Comparison of ENCODE assay signal across 10 cellular contexts in the genomic region with DNA sequence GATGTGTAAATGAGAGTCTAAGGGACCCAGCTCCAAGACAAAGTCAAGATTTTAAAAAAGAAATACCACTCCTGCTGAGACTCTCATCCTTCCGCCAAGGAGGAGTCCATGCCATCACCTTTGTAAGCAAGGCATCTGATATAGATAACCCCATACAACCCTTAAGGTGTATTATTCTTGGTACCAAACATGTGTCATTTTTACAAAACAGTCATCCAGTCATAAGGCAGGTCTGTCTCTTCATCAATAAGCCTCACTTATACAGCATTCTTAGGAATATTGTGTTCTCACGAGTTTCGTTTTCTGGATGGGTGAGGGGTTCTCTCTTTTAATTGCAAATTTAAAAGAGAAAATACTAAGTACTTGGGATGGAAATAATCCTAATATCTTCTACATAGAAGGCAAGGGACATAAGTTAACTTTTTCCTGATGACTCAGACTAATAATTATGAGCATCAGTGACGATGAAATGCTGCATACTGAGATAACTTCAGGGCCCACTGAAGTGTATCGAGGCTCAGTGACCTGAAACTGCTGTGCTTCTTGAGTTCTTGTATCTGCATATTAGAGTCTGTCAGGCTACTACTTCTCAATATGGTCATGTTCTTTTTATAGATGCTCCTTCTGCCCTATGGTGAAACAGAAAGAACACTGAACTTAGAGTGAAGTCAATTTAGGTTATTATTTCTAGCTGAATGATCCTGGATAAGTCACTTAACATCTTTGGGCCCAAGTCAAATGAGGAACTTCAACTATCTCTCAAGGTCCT.
DNase-seq lines count a peak whose midpoint lies in the region; ATAC-seq and TF ChIP-seq lines count a peak whose summit lies in the region.
"Had no signal": no experiment of that assay in that cellular context is flagged by ENCODE, and none has a peak within 500 bp of the region (broad histone marks: within the 10 kb centered on the region; RNA-seq: fewer than 3 reads in every experiment).

No MANE protein-coding gene starts in this region.

- TF ChIP-seq CTCF in nephron progenitor cell (IDR thresholded peaks at IDR 0.05), result no peak
- no peak for TF ChIP-seq CTCF in chondrocyte (IDR thresholded peaks at IDR 0.05)

- H3K36me3 Mint-ChIP-seq in nephron progenitor cell (ENCODE audit: low read depth) (peaks cover 10% of the 10 kb centered on the region), chondrocyte (ENCODE audit: low read depth) (no peaks in the 10 kb centered on the region)

- H3K4me1 Mint-ChIP-seq in nephron progenitor cell (peaks cover 8% of the 10 kb centered on the region), chondrocyte (ENCODE audit: low read depth) (peaks cover 55% of the 10 kb centered on the region)

- peak; percentile 17 for DNase-seq in DMS79 treated with DMSO at 0.1 percent for 48 hours (lab: John Stamatoyannopoulos, UW)
- no peak for DNase-seq in DMS79 (lab: John Stamatoyannopoulos, UW)
- DNase-seq in nephron progenitor cell, result no peak
- no peak for DNase-seq in HUDEP-2 (lab: John Stamatoyannopoulos, UW; ENCODE audit: unreplicated experiment in 76 of 76)
- no peak for DNase-seq in chondrocyte (ENCODE audit: low spot score)
- DNase-seq in NCI-H2029 (lab: John Stamatoyannopoulos, UW), result no peak
- DNase-seq: activated T-cell treated with anti-CD3 and anti-CD28 coated beads, Interleukin-2, amount 50 U/mL, for 24 hours; NCI-H1105 had no signal

- no peaks in the 10 kb centered on the region for H3K27me3 Mint-ChIP-seq in nephron progenitor cell (ENCODE audit: low read depth, poor library complexity)
- no peaks in the 10 kb centered on the region for H3K27me3 Mint-ChIP-seq in chondrocyte (ENCODE audit: low read depth)
- H3K27me3 Mint-ChIP-seq: activated T-cell treated with anti-CD3 and anti-CD28 coated beads, Interleukin-2, amount 50 U/mL, for 24 hours had no signal

- peak; percentile 100 for ATAC-seq in GM21723 (IDR thresholded peaks at IDR 0.05; ENCODE audit: unreplicated experiment)
- ATAC-seq in HG03378 (IDR thresholded peaks at IDR 0.05; ENCODE audit: unreplicated experiment), result peak; percentile 100

- H3K27ac Mint-ChIP-seq in nephron progenitor cell (peak overlapping the region; percentile 45), chondrocyte (ENCODE audit: unreplicated experiment) (no peak overlapping the region)
- H3K27ac Mint-ChIP-seq: activated T-cell treated with anti-CD3 and anti-CD28 coated beads, Interleukin-2, amount 50 U/mL, for 24 hours had no signal

- peaks cover 3% of the 10 kb centered on the region for H3K9me3 Mint-ChIP-seq in nephron progenitor cell
- no peaks in the 10 kb centered on the region for H3K9me3 Mint-ChIP-seq in chondrocyte (ENCODE audit: low read depth)
- H3K9me3 Mint-ChIP-seq: activated T-cell treated with anti-CD3 and anti-CD28 coated beads, Interleukin-2, amount 50 U/mL, for 24 hours had no signal

- no peak overlapping the region for H3K4me3 Mint-ChIP-seq in nephron progenitor cell
- no peak overlapping the region for H3K4me3 Mint-ChIP-seq in chondrocyte (ENCODE audit: unreplicated experiment)
- H3K4me3 Mint-ChIP-seq: activated T-cell treated with anti-CD3 and anti-CD28 coated beads, Interleukin-2, amount 50 U/mL, for 24 hours had no signal
